11 cellular contexts compared by ENCODE assay signal in the genomic region with DNA sequence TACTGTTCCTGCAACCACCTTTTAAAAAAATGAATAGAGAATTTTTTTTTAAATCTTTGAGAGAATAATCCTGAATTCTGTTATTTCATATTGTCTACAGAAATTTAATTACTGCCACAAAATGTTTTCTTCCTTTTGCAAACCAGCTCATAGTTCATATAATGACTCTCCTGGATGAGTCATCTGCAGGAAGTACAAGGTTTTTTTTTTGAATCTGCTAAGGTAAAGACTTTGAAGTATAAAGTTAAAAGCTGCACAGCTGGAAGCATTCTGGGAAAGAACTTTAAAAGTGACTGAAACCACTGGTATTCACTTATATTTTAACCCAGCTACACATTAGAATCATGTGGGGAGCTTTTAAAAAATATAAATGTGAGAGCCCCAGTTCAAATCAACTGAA. TPM values are rescaled to one million over a fixed set of nuclear protein-coding genes. Genes with fewer than 3 reads are reported as not detected.
DNase-seq lines count a peak whose midpoint lies in the region; ATAC-seq and TF ChIP-seq lines count a peak whose summit lies in the region.
"Had no signal": no experiment of that assay in that cellular context is flagged by ENCODE, and none has a peak within 500 bp of the region (broad histone marks: within the 10 kb centered on the region; RNA-seq: fewer than 3 reads in every experiment).

No MANE protein-coding gene starts in this region.

- H3K27me3 ChIP-seq in gastroesophageal sphincter, result no peaks in the 10 kb centered on the region
- H3K27me3 ChIP-seq: BLaER1 treated with 17β-estradiol and CSF1 and Interleukin-3, amounts not matched to agents 10 nM and 100 nM; neural progenitor cell had no signal

- H3K9me3 Mint-ChIP-seq in activated T-cell treated with anti-CD3 and anti-CD28 coated beads, Interleukin-2, amount 50 U/mL, for 24 hours, result no peaks in the 10 kb centered on the region
- no peaks in the 10 kb centered on the region for H3K9me3 Mint-ChIP-seq in T-helper 2 cell treated with Interferon-gamma antibody and Interleukin-4, amounts not matched to agents 5 μg/mL and 100 μg/mL, for 36 hours
- H3K9me3 Mint-ChIP-seq: stimulated activated memory B cell treated with anti-CD40 and anti-IgM and Interleukin-4, amounts not matched to agents 10 μg/mL and 1 μg/mL and 100 μg/mL, for 72 hours had no signal

- H3K4me1 Mint-ChIP-seq in activated T-cell treated with anti-CD3 and anti-CD28 coated beads, Interleukin-2, amount 50 U/mL, for 24 hours (ENCODE audit: low read depth), result peaks cover 36% of the 10 kb centered on the region
- H3K4me1 Mint-ChIP-seq in T-helper 2 cell treated with Interferon-gamma antibody and Interleukin-4, amounts not matched to agents 5 μg/mL and 100 μg/mL, for 36 hours (ENCODE audit: low read depth), result peaks cover 29% of the 10 kb centered on the region

- DNase-seq in activated T-cell treated with anti-CD3 and anti-CD28 coated beads, Interleukin-2, amount 50 U/mL, for 24 hours, result no peak
- DNase-seq in activated T-cell treated with anti-CD3 and anti-CD28 coated beads, Interleukin-2, amount 50 U/mL, for 48 hours, result no peak
- DNase-seq in T-helper 2 cell treated with Interferon-gamma antibody and Interleukin-4, amounts not matched to agents 5 μg/mL and 100 μg/mL, for 36 hours (ENCODE audit: low spot score), result no peak
- no peak for DNase-seq in stimulated activated naive CD8-positive, alpha-beta T cell treated with anti-CD3 and anti-CD28 coated beads, Interleukin-15, Interleukin-2, amounts not matched to agents 100 U/mL and 50 U/mL, for 24 hours
- no peak for DNase-seq in effector CD4-positive, alpha-beta T cell
- DNase-seq in NCI-H187 treated with DMSO at 0.1 percent for 48 hours (lab: John Stamatoyannopoulos, UW), result no peak

- H3K4me3 Mint-ChIP-seq in activated T-cell treated with anti-CD3 and anti-CD28 coated beads, Interleukin-2, amount 50 U/mL, for 24 hours, result no peak overlapping the region
- peak overlapping the region; percentile 2 for H3K4me3 Mint-ChIP-seq in T-helper 2 cell treated with Interferon-gamma antibody and Interleukin-4, amounts not matched to agents 5 μg/mL and 100 μg/mL, for 36 hours
- H3K4me3 Mint-ChIP-seq: neural progenitor cell; stimulated activated memory B cell treated with anti-CD40 and anti-IgM and Interleukin-4, amounts not matched to agents 10 μg/mL and 1 μg/mL and 100 μg/mL, for 72 hours had no signal

- no peaks in the 10 kb centered on the region for H3K27me3 Mint-ChIP-seq in activated T-cell treated with anti-CD3 and anti-CD28 coated beads, Interleukin-2, amount 50 U/mL, for 24 hours
- H3K27me3 Mint-ChIP-seq in T-helper 2 cell treated with Interferon-gamma antibody and Interleukin-4, amounts not matched to agents 5 μg/mL and 100 μg/mL, for 36 hours (ENCODE audit: low read depth), result peaks cover 2% of the 10 kb centered on the region
- H3K27me3 Mint-ChIP-seq: stimulated activated memory B cell treated with anti-CD40 and anti-IgM and Interleukin-4, amounts not matched to agents 10 μg/mL and 1 μg/mL and 100 μg/mL, for 72 hours had no signal

- H3K36me3 Mint-ChIP-seq in activated T-cell treated with anti-CD3 and anti-CD28 coated beads, Interleukin-2, amount 50 U/mL, for 24 hours (ENCODE audit: low read depth), result no peaks in the 10 kb centered on the region
- H3K36me3 Mint-ChIP-seq in T-helper 2 cell treated with Interferon-gamma antibody and Interleukin-4, amounts not matched to agents 5 μg/mL and 100 μg/mL, for 36 hours (ENCODE audit: low read depth), result no peaks in the 10 kb centered on the region

- no peaks in the 10 kb centered on the region for H3K36me3 ChIP-seq in gastroesophageal sphincter
- H3K36me3 ChIP-seq: neural progenitor cell had no signal

- TF ChIP-seq POLR2A in gastroesophageal sphincter (IDR thresholded peaks at IDR 0.05), result no peak

- no peak for TF ChIP-seq EP300 in gastroesophageal sphincter (IDR thresholded peaks at IDR 0.05)

- TF ChIP-seq CTCF in gastroesophageal sphincter (IDR thresholded peaks at IDR 0.05), result no peak

- peak; percentile 68 for ATAC-seq in HG02973 (IDR thresholded peaks at IDR 0.05; ENCODE audit: unreplicated experiment)
- ATAC-seq in stimulated activated naive CD8-positive, alpha-beta T cell treated with anti-CD3 and anti-CD28 coated beads, Interleukin-15, Interleukin-2, amounts not matched to agents 100 U/mL and 50 U/mL, for 24 hours, result peak; percentile 79
- no peak for ATAC-seq in gastroesophageal sphincter
- ATAC-seq: stimulated activated memory B cell treated with anti-CD40 and anti-IgM and Interleukin-4, amounts not matched to agents 10 μg/mL and 1 μg/mL and 100 μg/mL, for 72 hours had no signal

- H3K27ac Mint-ChIP-seq in activated T-cell treated with anti-CD3 and anti-CD28 coated beads, Interleukin-2, amount 50 U/mL, for 24 hours, result peak overlapping the region; percentile 37
- peak overlapping the region; percentile 38 for H3K27ac Mint-ChIP-seq in T-helper 2 cell treated with Interferon-gamma antibody and Interleukin-4, amounts not matched to agents 5 μg/mL and 100 μg/mL, for 36 hours
- H3K27ac Mint-ChIP-seq: neural progenitor cell; stimulated activated memory B cell treated with anti-CD40 and anti-IgM and Interleukin-4, amounts not matched to agents 10 μg/mL and 1 μg/mL and 100 μg/mL, for 72 hours had no signal

- H3K4me1 ChIP-seq in gastroesophageal sphincter, result peaks cover 12 to 56% (median 18%) of the 10 kb centered on the region in 3 donors

- no peak overlapping the region for H3K27ac ChIP-seq in gastroesophageal sphincter
- H3K27ac ChIP-seq: BLaER1 treated with 17β-estradiol and CSF1 and Interleukin-3, amounts not matched to agents 10 nM and 100 nM; neural progenitor cell had no signal

- no peak overlapping the region for H3K4me3 ChIP-seq in gastroesophageal sphincter
- H3K4me3 ChIP-seq: BLaER1 treated with 17β-estradiol and CSF1 and Interleukin-3, amounts not matched to agents 10 nM and 100 nM; neural progenitor cell had no signal

- H3K9me3 ChIP-seq in gastroesophageal sphincter, result no peaks in the 10 kb centered on the region

RNA-seq across cellular contexts. Expression of a gene that starts 25.4 kb away (rescaled TPM):
- 100 to 1,000 TPM in 1 of 4 donors, 10 to 100 TPM in 3; 47.9 to 103 (median 68.5) TPM for total RNA-seq in gastroesophageal sphincter
